Comparison of ENCODE assay signal across 1 cellular context in the genomic region with DNA sequence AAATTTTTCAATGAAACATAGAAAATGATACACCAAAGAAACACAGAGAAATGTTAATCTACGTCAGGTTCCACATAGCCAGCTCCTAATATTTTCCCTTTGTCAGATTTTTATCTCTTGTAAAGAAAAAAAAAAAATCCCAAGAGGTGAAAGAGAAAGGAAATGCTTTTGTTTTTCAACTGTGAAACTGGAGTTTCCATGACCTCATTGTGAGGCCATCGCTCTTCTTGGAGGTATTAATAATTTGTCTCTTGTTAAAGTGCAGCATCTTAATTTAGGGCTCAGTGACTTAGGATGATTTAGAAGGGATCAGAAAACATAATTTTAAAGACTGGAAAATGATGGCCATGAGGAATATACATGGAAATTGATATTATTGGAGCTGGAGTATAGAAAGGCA.
TF ChIP-seq lines count a peak whose summit lies in the region.

No MANE protein-coding gene starts in this region.

TF ChIP-seq in IMR-90, 13 proteins besides CTCF, POLR2A, EP300 and RAD21:
- no peak for TF ChIP-seq NFE2L2 (IDR thresholded peaks at IDR 0.05; ENCODE audit: low read depth, low read length)
- TF ChIP-seq MXI1 (IDR thresholded peaks at IDR 0.05; ENCODE audit: borderline replicate concordance, low read depth, low read length) = no peak
- TF ChIP-seq CEBPB (IDR thresholded peaks at IDR 0.05; ENCODE audit: low read depth, low read length) = no peak
- no peak for TF ChIP-seq BHLHE40 (IDR thresholded peaks at IDR 0.05; ENCODE audit: low read depth, low read length)
- no peak for TF ChIP-seq RCOR1 (IDR thresholded peaks at IDR 0.05; ENCODE audit: insufficient replicate concordance, low read length)
- TF ChIP-seq SMC3 (IDR thresholded peaks at IDR 0.05; ENCODE audit: low read depth, low read length) = no peak
- TF ChIP-seq RFX5 (IDR thresholded peaks at IDR 0.05; ENCODE audit: low read depth, low read length) = no peak
TF ChIP-seq in IMR-90: peak in this region for 0.
